ENCODE assay signal across 8 cellular contexts in the genomic region with DNA sequence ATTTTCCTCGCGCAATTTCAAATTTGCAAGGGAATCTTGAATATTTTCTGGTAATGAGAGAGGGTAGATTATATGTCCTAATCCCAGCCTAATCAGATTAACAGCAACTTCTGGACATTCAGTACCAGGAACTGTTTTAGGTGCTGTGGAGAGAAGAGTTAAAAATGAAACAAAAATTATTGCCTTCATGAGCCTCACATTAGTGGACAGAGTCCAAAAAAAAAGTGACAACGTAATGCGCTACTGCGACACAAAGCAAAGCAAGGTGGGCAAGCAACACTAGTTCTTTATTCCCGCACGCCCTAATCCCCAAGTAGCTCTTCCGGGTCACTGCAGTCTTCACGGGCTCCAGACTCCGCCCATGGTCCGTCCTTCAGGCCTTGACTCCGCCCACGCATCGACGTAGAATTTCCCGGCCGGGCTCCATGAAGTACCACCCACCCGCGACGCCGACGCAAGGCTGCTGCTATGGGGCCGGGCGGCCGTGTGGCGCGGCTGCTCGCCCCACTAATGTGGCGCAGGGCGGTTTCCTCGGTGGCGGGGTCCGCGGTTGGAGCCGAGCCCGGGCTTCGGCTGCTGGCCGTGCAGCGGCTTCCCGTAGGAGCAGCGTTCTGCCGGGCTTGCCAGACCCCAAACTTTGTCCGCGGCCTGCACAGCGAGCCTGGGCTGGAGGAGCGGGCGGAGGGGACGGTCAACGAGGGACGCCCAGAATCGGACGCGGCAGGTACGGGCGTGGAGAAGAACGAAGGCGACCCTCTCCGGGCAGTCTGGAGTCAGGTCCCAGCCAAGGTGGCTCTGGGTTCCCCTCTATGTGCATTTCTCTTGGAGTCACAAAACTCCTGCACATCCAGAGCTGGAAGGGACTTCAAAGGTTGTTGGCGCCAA. TPM values are rescaled to one million over a fixed set of nuclear protein-coding genes. Genes with fewer than 3 reads are reported as not detected.
DNase-seq lines count a peak whose midpoint lies in the region; ATAC-seq and TF ChIP-seq lines count a peak whose summit lies in the region.

A gene (plus strand): TSS at position 455 of the 885 bp plus-strand sequence. CDS start 14 bp downstream, at position 469.

- peak; percentile 96 for DNase-seq in DMS79 treated with DMSO at 0.1 percent for 48 hours (lab: John Stamatoyannopoulos, UW)
- DNase-seq in Karpas-422 = peak; percentile 100
- peak; percentile 99 for DNase-seq in RKO (ENCODE audit: low spot score)
- peak; percentile 92 for DNase-seq in activated T-helper 1 cell treated with Interleukin-2 at 50 U/mL for 16 hours (ENCODE audit: low read depth)
- DNase-seq in esophagus squamous epithelium (lab: John Stamatoyannopoulos, UW) = peak; percentile 83
- DNase-seq in myocyte (ENCODE audit: low read depth) = peak; percentile 100
- peak; percentile 89 to 97 for DNase-seq in stimulated activated CD8-positive, alpha-beta memory T cell treated with anti-CD3 and anti-CD28 coated beads, Interleukin-7, amount 100 ng/mL, for 48 hours (ENCODE audit: extremely low read depth in 1 of 2, low read depth in 1 of 2)

- TF ChIP-seq CTCF in esophagus squamous epithelium (IDR thresholded peaks at IDR 0.05) = no peak

- H3K36me3 ChIP-seq in Karpas-422 (ENCODE audit: insufficient read depth, low read length) (peaks cover 8% of the 10 kb centered on the region; the same call in 1 of the 2 replicates), esophagus squamous epithelium (peaks cover 0 to 36% (median 0%) of the 10 kb centered on the region in 3 donors)

- peak within 1 kb of the TSS; percentile 69 for H3K4me2 ChIP-seq in Karpas-422 (ENCODE audit: low read depth, low read length, poor library complexity, severe bottlenecking)

- peak within 1 kb of the TSS; percentile 58 for H3K27ac ChIP-seq in Karpas-422 (ENCODE audit: low read length)
- H3K27ac ChIP-seq in esophagus squamous epithelium = peak within 1 kb of the TSS; percentile 83 to 88 (median 84)

- H3K4me3 ChIP-seq in Karpas-422 (ENCODE audit: low read length) (peak within 1 kb of the TSS; percentile 72), esophagus squamous epithelium (peak within 1 kb of the TSS; percentile 77 to 82 (median 80))

- H4K20me1 ChIP-seq in Karpas-422 (ENCODE audit: insufficient read depth, low read depth, low read length) = peaks cover 10% of the 10 kb centered on the region; the same call in 1 of the 2 replicates

- peaks cover 18% of the 10 kb centered on the region for H3K4me1 ChIP-seq in Karpas-422 (ENCODE audit: low read length)
- H3K4me1 ChIP-seq in esophagus squamous epithelium = peaks cover 8 to 55% (median 16%) of the 10 kb centered on the region in 3 donors

- WGBS in esophagus squamous epithelium, 2 donors = 9 to 11% methylated on average over 9 to 17 of the region's 59 CpGs

- intact Hi-C loops in esophagus squamous epithelium (cut with DNase I) = no loop called here

- H2AFZ ChIP-seq in Karpas-422 (ENCODE audit: low read length) = peak within 1 kb of the TSS; percentile 83

- no peaks in the 10 kb centered on the region for H3K9me2 ChIP-seq in Karpas-422 (replicated peaks; ENCODE audit: insufficient read depth, low read length)

- H3K9ac ChIP-seq in Karpas-422 (ENCODE audit: low read length) = peak within 1 kb of the TSS; percentile 92

- H3K27me3 ChIP-seq in Karpas-422 (ENCODE audit: low read length) (no peaks in the 10 kb centered on the region), esophagus squamous epithelium (peaks cover 0 to 4% (median 0%) of the 10 kb centered on the region in 4 donors)

- TF ChIP-seq POLR2A in esophagus squamous epithelium (IDR thresholded peaks at IDR 0.05) = peak in 3 of 4 donors; percentile 58 to 84 (median 80)

- H3K79me2 ChIP-seq in Karpas-422 (ENCODE audit: low read length) = peaks cover 47% of the 10 kb centered on the region

- ATAC-seq in GM21825 (IDR thresholded peaks at IDR 0.05; ENCODE audit: unreplicated experiment) = peak; percentile 100

- H3K9me3 ChIP-seq in Karpas-422 (ENCODE audit: low read length) (no peaks in the 10 kb centered on the region), esophagus squamous epithelium (no peaks in the 10 kb centered on the region)

RNA-seq across cellular contexts. Expression of the gene that starts here (rescaled TPM):
- total RNA-seq in Karpas-422 (2014; rRNA removed; shearing (Covaris generic); ENCODE audit: low replicate concordance) = 92.2 and 169 TPM in 2 replicates
- total RNA-seq in esophagus squamous epithelium (10 to 100 TPM; 32.6 to 55.1 (median 49.3) TPM), myocyte (71.8 and 94.6 TPM in 2 replicates)
- polyA plus RNA-seq in myocyte (2012) = 96.0 TPM

Comparison
In these comparisons a context has a peak if more than half of its experiments do, and no peak if none do; other contexts are left out.
1. Peak in every context shown above with its lines: DNase-seq, ATAC-seq, H3K4me3 ChIP-seq and H3K27ac ChIP-seq.